ENCODE assay signal across 2 cellular contexts in the genomic region with DNA sequence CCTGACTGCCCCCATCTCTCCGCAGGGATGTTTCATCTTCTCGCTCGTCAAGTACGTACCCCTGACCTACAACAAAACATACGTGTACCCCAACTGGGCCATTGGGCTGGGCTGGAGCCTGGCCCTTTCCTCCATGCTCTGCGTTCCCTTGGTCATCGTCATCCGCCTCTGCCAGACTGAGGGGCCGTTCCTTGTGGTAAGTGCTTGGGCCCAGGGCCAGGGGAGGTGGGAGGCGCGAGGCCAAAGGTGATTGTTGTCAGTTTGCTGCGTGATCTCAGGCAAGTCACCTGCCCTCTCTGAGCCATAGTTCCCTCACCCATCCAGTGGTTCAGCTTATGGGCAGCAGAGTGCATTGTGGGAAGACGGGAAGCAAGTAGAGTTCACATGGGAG.
TF ChIP-seq lines count a peak whose summit lies in the region.

No MANE protein-coding gene starts in this region.

TF ChIP-seq in K562, 482 proteins besides CTCF, POLR2A, EP300 and RAD21:
- TF ChIP-seq, protein P1, sequence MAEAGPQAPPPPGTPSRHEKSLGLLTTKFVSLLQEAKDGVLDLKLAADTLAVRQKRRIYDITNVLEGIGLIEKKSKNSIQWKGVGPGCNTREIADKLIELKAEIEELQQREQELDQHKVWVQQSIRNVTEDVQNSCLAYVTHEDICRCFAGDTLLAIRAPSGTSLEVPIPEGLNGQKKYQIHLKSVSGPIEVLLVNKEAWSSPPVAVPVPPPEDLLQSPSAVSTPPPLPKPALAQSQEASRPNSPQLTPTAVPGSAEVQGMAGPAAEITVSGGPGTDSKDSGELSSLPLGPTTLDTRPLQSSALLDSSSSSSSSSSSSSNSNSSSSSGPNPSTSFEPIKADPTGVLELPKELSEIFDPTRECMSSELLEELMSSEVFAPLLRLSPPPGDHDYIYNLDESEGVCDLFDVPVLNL (CRISPR knock-in tag; IDR thresholded peaks at IDR 0.05; ENCODE audit: low read depth), result no peak
- peak; percentile 18 for TF ChIP-seq RBM25 (IDR thresholded peaks at IDR 0.05; ENCODE audit: low read depth, low read length, severe bottlenecking)
- no peak for TF ChIP-seq NCOR1 (IDR thresholded peaks at IDR 0.05)
- no peak for TF ChIP-seq ZNF785 (CRISPR knock-in tag; IDR thresholded peaks at IDR 0.05)
- TF ChIP-seq, protein P2, sequence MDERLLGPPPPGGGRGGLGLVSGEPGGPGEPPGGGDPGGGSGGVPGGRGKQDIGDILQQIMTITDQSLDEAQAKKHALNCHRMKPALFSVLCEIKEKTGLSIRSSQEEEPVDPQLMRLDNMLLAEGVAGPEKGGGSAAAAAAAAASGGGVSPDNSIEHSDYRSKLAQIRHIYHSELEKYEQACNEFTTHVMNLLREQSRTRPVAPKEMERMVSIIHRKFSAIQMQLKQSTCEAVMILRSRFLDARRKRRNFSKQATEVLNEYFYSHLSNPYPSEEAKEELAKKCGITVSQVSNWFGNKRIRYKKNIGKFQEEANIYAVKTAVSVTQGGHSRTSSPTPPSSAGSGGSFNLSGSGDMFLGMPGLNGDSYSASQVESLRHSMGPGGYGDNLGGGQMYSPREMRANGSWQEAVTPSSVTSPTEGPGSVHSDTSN (CRISPR knock-in tag; IDR thresholded peaks at IDR 0.05; ENCODE audit: low read depth), result no peak
- TF ChIP-seq, protein P2 (tag; conservative IDR thresholded peaks at IDR 0.05; ENCODE audit: low read depth), result no peak
- peak; percentile 52; the same call in 1 of the 2 replicates for TF ChIP-seq POLR2G (IDR thresholded peaks at IDR 0.05; ENCODE audit: low read depth, low read length)
- no peak for TF ChIP-seq ZNF324 (CRISPR knock-in tag; IDR thresholded peaks at IDR 0.05)
- peak; percentile 66 for TF ChIP-seq ZFP36 (IDR thresholded peaks at IDR 0.05; ENCODE audit: low read depth, low read length, partially characterized antibody)
- TF ChIP-seq RBM22 (IDR thresholded peaks at IDR 0.05; ENCODE audit: low read depth, low read length, poor library complexity, severe bottlenecking), result peak; percentile 32
- peak; percentile 30; the same call in 1 of the 2 replicates for TF ChIP-seq BCOR (IDR thresholded peaks at IDR 0.05)

TF ChIP-seq in HepG2, 621 proteins besides CTCF, POLR2A, EP300 and RAD21:
- TF ChIP-seq ZNF768 (CRISPR knock-in tag; IDR thresholded peaks at IDR 0.05) (peak; percentile 85), NRL (CRISPR knock-in tag; IDR thresholded peaks at IDR 0.05; ENCODE audit: borderline replicate concordance) (no peak), PAX8 (CRISPR knock-in tag; IDR thresholded peaks at IDR 0.05; ENCODE audit: borderline replicate concordance) (no peak)
TF ChIP-seq in HepG2: peak in this region for 1.
